9 cellular contexts compared by ENCODE assay signal in genomic region chr1:209106237-209106741, GRCh38.
A peak's percentile ranks its signal among the peaks of the same experiment; 100 is the strongest.
DNase-seq lines count a peak whose midpoint lies in the region; ATAC-seq, FAIRE-seq and TF ChIP-seq lines count a peak whose summit lies in the region.
"Had no signal": no experiment of that assay in that cellular context is flagged by ENCODE, and none has a peak within 500 bp of the region (broad histone marks: within the 10 kb centered on the region; RNA-seq: fewer than 3 reads in every experiment).

No MANE protein-coding gene starts in this region.

- POLR2A ChIA-PET in activated CD4-positive, alpha-beta memory T cell treated with anti-CD3 and anti-CD28 coated beads for 36 hours (lab: Charles Lee): no interaction called here

- H3K9me3 ChIP-seq in BE2C: no peaks in the 10 kb centered on the region; the same call in 1 of the 2 replicates

- no peak overlapping the region for H3K4me3 ChIP-seq in BE2C (ENCODE audit: low read depth, low read length)

- H3K9me3 Mint-ChIP-seq in activated naive CD4-positive, alpha-beta T cell treated with anti-CD3 and anti-CD28 coated beads, Interleukin-2, amount 50 U/mL, for 72 hours: no peaks in the 10 kb centered on the region
- no peaks in the 10 kb centered on the region for H3K9me3 Mint-ChIP-seq in activated CD4-positive, alpha-beta memory T cell treated with anti-CD3 and anti-CD28 coated beads for 36 hours

- CTCF ChIA-PET in activated CD4-positive, alpha-beta memory T cell treated with anti-CD3 and anti-CD28 coated beads for 36 hours (lab: Charles Lee): no interaction called here

- H3K27ac Mint-ChIP-seq in activated naive CD4-positive, alpha-beta T cell treated with anti-CD3 and anti-CD28 coated beads, Interleukin-2, amount 50 U/mL, for 72 hours: no peak overlapping the region
- no peak overlapping the region for H3K27ac Mint-ChIP-seq in activated CD4-positive, alpha-beta memory T cell treated with anti-CD3 and anti-CD28 coated beads for 36 hours

- H3K4me3 Mint-ChIP-seq in activated CD4-positive, alpha-beta memory T cell treated with anti-CD3 and anti-CD28 coated beads for 36 hours: no peak overlapping the region

- no peak for FAIRE-seq in HTR-8/SVneo (lab: Jason Lieb, UNC)

- no peaks in the 10 kb centered on the region for H3K36me3 Mint-ChIP-seq in activated naive CD4-positive, alpha-beta T cell treated with anti-CD3 and anti-CD28 coated beads, Interleukin-2, amount 50 U/mL, for 72 hours
- no peaks in the 10 kb centered on the region for H3K36me3 Mint-ChIP-seq in activated CD4-positive, alpha-beta memory T cell treated with anti-CD3 and anti-CD28 coated beads for 36 hours

- intact Hi-C loops in activated CD4-positive, alpha-beta memory T cell treated with anti-CD3 and anti-CD28 coated beads for 36 hours (cut with micrococcal nuclease): no loop called here

- no peak for TF ChIP-seq POLR2A in GM18505 (IDR thresholded peaks at IDR 0.05; ENCODE audit: borderline replicate concordance, extremely low read depth, insufficient read depth, insufficient read length)

- peaks cover 30% of the 10 kb centered on the region for H3K4me1 ChIP-seq in BE2C

- ATAC-seq in HG02885 (IDR thresholded peaks at IDR 0.05; ENCODE audit: poor library complexity, unreplicated experiment): no peak
- ATAC-seq in activated naive CD4-positive, alpha-beta T cell treated with anti-CD3 and anti-CD28 coated beads, Interleukin-2, amount 50 U/mL, for 72 hours: no peak
- ATAC-seq in GM18505 (IDR thresholded peaks at IDR 0.05; ENCODE audit: unreplicated experiment): no peak

- no peaks in the 10 kb centered on the region for H3K36me3 ChIP-seq in BE2C

- DNase-seq in BE2C: peak; percentile 62
- DNase-seq in HTR-8/SVneo (ENCODE audit: insufficient read length, low spot score): peak; percentile 11
- peak; percentile 65 for DNase-seq in T1000 (lab: John Stamatoyannopoulos, UW)
- peak; percentile 23 for DNase-seq in iris pigment epithelial cell (ENCODE audit: low read depth)
- no peak for DNase-seq in activated naive CD4-positive, alpha-beta T cell treated with anti-CD3 and anti-CD28 coated beads, Interleukin-2, amount 50 U/mL, for 72 hours (ENCODE audit: low spot score in 2 of 2)
- DNase-seq in activated CD4-positive, alpha-beta memory T cell treated with anti-CD3 and anti-CD28 coated beads for 36 hours: no peak
- DNase-seq: Right ventricle myocardium superior had no signal

- no peaks in the 10 kb centered on the region for H3K27me3 ChIP-seq in BE2C

- peaks cover 3% of the 10 kb centered on the region for H3K27me3 Mint-ChIP-seq in activated CD4-positive, alpha-beta memory T cell treated with anti-CD3 and anti-CD28 coated beads for 36 hours

- peak; percentile 29; the same call in 1 of the 2 replicates for TF ChIP-seq CTCF in BE2C (IDR thresholded peaks at IDR 0.05; ENCODE audit: low read depth, low read length)

- no peaks in the 10 kb centered on the region for H3K4me1 Mint-ChIP-seq in activated CD4-positive, alpha-beta memory T cell treated with anti-CD3 and anti-CD28 coated beads for 36 hours (ENCODE audit: low read depth)

Comparison
In these comparisons a context has a peak if more than half of its experiments do, and no peak if none do; other contexts are left out.
1. DNase-seq: peak in BE2C (single experiment), HTR-8/SVneo (single experiment), T1000 (single experiment) and iris pigment epithelial cell (single experiment); none in activated naive CD4-positive, alpha-beta T cell treated with anti-CD3 and anti-CD28 coated beads, Interleukin-2, amount 50 U/mL, for 72 hours (0 of 2) and activated CD4-positive, alpha-beta memory T cell treated with anti-CD3 and anti-CD28 coated beads for 36 hours (single experiment).